In the genomic region with DNA sequence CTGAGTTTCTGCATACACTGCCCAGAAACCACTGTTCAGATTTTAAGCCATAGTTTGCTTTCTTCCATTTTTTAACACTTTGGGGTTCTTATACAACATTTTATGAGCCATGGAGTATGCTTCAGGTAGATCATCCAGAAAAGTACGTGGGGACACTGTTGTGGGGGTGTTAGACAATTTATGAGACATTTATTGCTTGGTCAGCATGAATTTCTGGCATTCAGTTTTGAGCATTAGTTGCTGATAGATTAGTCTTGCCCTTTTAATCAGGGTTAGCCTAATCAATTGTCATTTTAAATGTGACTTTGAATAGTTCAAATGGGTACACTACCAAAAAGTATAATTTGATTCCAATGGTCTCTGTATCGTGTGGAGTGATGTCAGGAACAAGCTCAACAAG, we compare ENCODE assay signal across 20 cellular contexts.
DNase-seq lines count a peak whose midpoint lies in the region; ATAC-seq, FAIRE-seq and TF ChIP-seq lines count a peak whose summit lies in the region.
"Had no signal": no experiment of that assay in that cellular context is flagged by ENCODE, and none has a peak within 500 bp of the region (broad histone marks: within the 10 kb centered on the region; RNA-seq: fewer than 3 reads in every experiment).

No MANE protein-coding gene starts in this region.

- dilution Hi-C loops in IMR-90 (cut with HindIII; ENCODE audit: low sequenced_read_pairs, unreplicated experiment), result no loop called here

- intact Hi-C loops in IMR-90 (cut with micrococcal nuclease), result no loop called here

- no peak for TF ChIP-seq CTCF in A549 (IDR thresholded peaks at IDR 0.05)
- no peak for TF ChIP-seq CTCF in IMR-90 (conservative IDR thresholded peaks at IDR 0.05; ENCODE audit: low read depth, low read length)
- no peak for TF ChIP-seq CTCF in H1 (IDR thresholded peaks at IDR 0.05; ENCODE audit: control extremely low read depth in 1 of 3, insufficient read depth in 1 of 3, low read depth in 1 of 3, low read length in 3 of 3)

- H4K91ac ChIP-seq in IMR-90 (ENCODE audit: insufficient read depth, low read depth, low read length), result no peak overlapping the region
- no peak overlapping the region for H4K91ac ChIP-seq in H1 (replicated peaks; ENCODE audit: insufficient read length, low read length)

- H2BK5ac ChIP-seq in IMR-90 (ENCODE audit: low read depth, low read length, poor library complexity, severe bottlenecking), result no peak overlapping the region
- no peak overlapping the region for H2BK5ac ChIP-seq in H1 (ENCODE audit: low read depth, low read length)

- H3K9me3 ChIP-seq in A549, result no peaks in the 10 kb centered on the region
- no peaks in the 10 kb centered on the region for H3K9me3 ChIP-seq in IMR-90 (ENCODE audit: control insufficient read depth, insufficient read depth, low read length)
- no peaks in the 10 kb centered on the region for H3K9me3 ChIP-seq in H1 (ENCODE audit: insufficient read depth in 2 of 2, low read depth in 1 of 2, low read length in 1 of 2)
- H3K9me3 ChIP-seq in HAP-1, result no peaks in the 10 kb centered on the region
- H3K9me3 ChIP-seq: Caco-2 had no signal

- no peak overlapping the region for H3K9ac ChIP-seq in IMR-90 (ENCODE audit: low read depth, low read length)
- no peak overlapping the region for H3K9ac ChIP-seq in H1 (replicated peaks in 1 of 4; ENCODE audit: extremely low read depth in 1 of 4, low read depth in 3 of 4, low read length in 3 of 4)
- H3K9ac ChIP-seq: BLaER1 treated with 17β-estradiol and CSF1 and Interleukin-3, amounts not matched to agents 10 nM and 100 nM had no signal

- TF ChIP-seq RAD21 in A549 (conservative IDR thresholded peaks at IDR 0.05 in 1 of 2, IDR thresholded peaks at IDR 0.05 in 1 of 2) (no peak), IMR-90 (IDR thresholded peaks at IDR 0.05; ENCODE audit: low read length) (no peak), H1 (IDR thresholded peaks at IDR 0.05 in 1 of 2, conservative IDR thresholded peaks at IDR 0.05 in 1 of 2; ENCODE audit: low read depth in 2 of 2, low read length in 2 of 2) (no peak)

- CTCF ChIA-PET in A549 (lab: Yijun Ruan, JAX), result interaction anchor here (0.6 kb wide), 1 partner anchor 1012 kb away, joined by 3 read pairs; no protein-coding TSS in a partner anchor
- CTCF ChIA-PET in IMR-90 (lab: Yijun Ruan, JAX), result interaction anchor here (0.6 kb wide), 1 partner anchor 36 kb away, joined by 3 read pairs; no protein-coding TSS in a partner anchor
- CTCF ChIA-PET in H1 (lab: Charles Lee; ENCODE audit: partially characterized antibody), result no interaction called here

- no peak for TF ChIP-seq POLR2A in A549 (IDR thresholded peaks at IDR 0.05; ENCODE audit: low read length)
- no peak for TF ChIP-seq POLR2A in IMR-90 (IDR thresholded peaks at IDR 0.05; ENCODE audit: low read depth, low read length)
- no peak for TF ChIP-seq POLR2A in H1 (IDR thresholded peaks at IDR 0.05; ENCODE audit: control extremely low read depth in 1 of 2, low read depth in 2 of 2, low read length in 2 of 2)

- H2AK5ac ChIP-seq in IMR-90 (ENCODE audit: low read depth, low read length), result no peak overlapping the region
- H2AK5ac ChIP-seq in H1 (ENCODE audit: low read depth, low read length), result no peak overlapping the region

- no peak overlapping the region for H3K18ac ChIP-seq in IMR-90 (ENCODE audit: low read depth, low read length)
- no peak overlapping the region for H3K18ac ChIP-seq in H1 (ENCODE audit: extremely low read depth, low read length)

- H2AFZ ChIP-seq in IMR-90 (replicated peaks; ENCODE audit: low read length, poor library complexity) (no peak overlapping the region), H1 (ENCODE audit: low read length) (no peak overlapping the region)

- H3K9me1 ChIP-seq in IMR-90 (ENCODE audit: insufficient read depth, low read length), result no peaks in the 10 kb centered on the region

- H3K4ac ChIP-seq in IMR-90 (ENCODE audit: low read depth, low read length) (no peak overlapping the region), H1 (replicated peaks; ENCODE audit: insufficient read length, low read depth, low read length) (no peak overlapping the region)

- H3K4me3 ChIP-seq in A549 (no peak overlapping the region), IMR-90 (ENCODE audit: insufficient read depth, low read depth, low read length) (no peak overlapping the region), H1 (ENCODE audit: extremely low read depth in 1 of 4, insufficient read depth in 2 of 4, low read depth in 3 of 4, low read length in 4 of 4) (no peak overlapping the region), HAP-1 (no peak overlapping the region)
- H3K4me3 ChIP-seq: BLaER1 treated with 17β-estradiol and CSF1 and Interleukin-3, amounts not matched to agents 10 nM and 100 nM had no signal

- H2BK120ac ChIP-seq in IMR-90 (ENCODE audit: low read depth, low read length), result no peak overlapping the region
- no peak overlapping the region for H2BK120ac ChIP-seq in H1 (replicated peaks; ENCODE audit: low read depth, low read length)

- H3K79me1 ChIP-seq in IMR-90 (ENCODE audit: low read depth in 1 of 2, low read length in 2 of 2) (no peaks in the 10 kb centered on the region), H1 (ENCODE audit: low read depth, low read length) (no peaks in the 10 kb centered on the region)

- H4K20me1 ChIP-seq in IMR-90 (ENCODE audit: insufficient read depth, low read length) (no peaks in the 10 kb centered on the region), H1 (replicated peaks in 1 of 2; ENCODE audit: control insufficient read depth in 1 of 2, insufficient read depth in 2 of 2, low read length in 2 of 2) (no peaks in the 10 kb centered on the region)
- H4K20me1 ChIP-seq: BLaER1 treated with 17β-estradiol and CSF1 and Interleukin-3, amounts not matched to agents 10 nM and 100 nM had no signal

- FAIRE-seq in A549 (lab: Jason Lieb, UNC), result no peak
- FAIRE-seq in H1 (lab: Jason Lieb, UNC), result no peak
- FAIRE-seq: A204.1, D721Med, G401.6, GM12891, GM19239 had no signal

- H2AK9ac ChIP-seq in IMR-90 (replicated peaks; ENCODE audit: low read depth, low read length, poor library complexity), result no peak overlapping the region

- H2BK20ac ChIP-seq in IMR-90 (ENCODE audit: low read depth, low read length), result no peak overlapping the region
- H2BK20ac ChIP-seq in H1 (ENCODE audit: low read length), result no peak overlapping the region

- H3K36me3 ChIP-seq in IMR-90 (ENCODE audit: control insufficient read depth, insufficient read depth, low read length), result no peaks in the 10 kb centered on the region
- H3K36me3 ChIP-seq in H1 (ENCODE audit: control insufficient read depth in 2 of 4, insufficient read depth in 4 of 4, low read length in 3 of 4), result no peaks in the 10 kb centered on the region
- H3K36me3 ChIP-seq in HAP-1 (replicated peaks), result no peaks in the 10 kb centered on the region
- H3K36me3 ChIP-seq: BLaER1 treated with 17β-estradiol and CSF1 and Interleukin-3, amounts not matched to agents 10 nM and 100 nM had no signal

- H3K4me1 ChIP-seq in A549 (peaks cover 7% of the 10 kb centered on the region; the same call in 1 of the 3 replicates), IMR-90 (ENCODE audit: control insufficient read depth, insufficient read depth, low read length) (no peaks in the 10 kb centered on the region), H1 (replicated peaks in 1 of 4; ENCODE audit: control insufficient read depth in 3 of 4, insufficient read depth in 4 of 4, low read length in 3 of 4) (peaks cover 0 to 2% (median under 1%) of the 10 kb centered on the region in 4 experiments; a peak in 1 of 7 replicates), HAP-1 (no peaks in the 10 kb centered on the region)
- H3K4me1 ChIP-seq: BLaER1 treated with 17β-estradiol and CSF1 and Interleukin-3, amounts not matched to agents 10 nM and 100 nM; Caco-2 had no signal

- H2BK15ac ChIP-seq in IMR-90 (ENCODE audit: low read depth, low read length) (no peak overlapping the region), H1 (ENCODE audit: low read length) (no peak overlapping the region)

- no peaks in the 10 kb centered on the region for H3K27me3 ChIP-seq in IMR-90 (ENCODE audit: control insufficient read depth, insufficient read depth, low read length)
- H3K27me3 ChIP-seq in H1 (replicated peaks in 1 of 4; ENCODE audit: control insufficient read depth in 3 of 4, extremely low read depth in 1 of 4, insufficient read depth in 3 of 4, low read length in 3 of 4), result no peaks in the 10 kb centered on the region
- no peaks in the 10 kb centered on the region for H3K27me3 ChIP-seq in HAP-1 (ENCODE audit: low read depth)
- H3K27me3 ChIP-seq: BLaER1 treated with 17β-estradiol and CSF1 and Interleukin-3, amounts not matched to agents 10 nM and 100 nM had no signal

- no TSS peak for BruUV-seq in IMR-90 (replicated peaks; lab: Mats Ljungman, UMichigan)

- no peak overlapping the region for H2BK12ac ChIP-seq in H1 (ENCODE audit: low read depth, low read length)

- WGBS in A549 (ENCODE audit: missing lambda C conversion rate), result 52% methylated on average over 2 of the region's 2 CpGs
- WGBS in IMR-90 (ENCODE audit: extremely low coverage in 2 of 2, insufficient read length in 1 of 2), 2 experiments, result no CpG with 5 or more reads among the region's 2 CpGs
- WGBS in H1 (ENCODE audit: extremely low coverage in 1 of 2, insufficient coverage in 1 of 2, insufficient read length in 1 of 2, insufficient replicate concordance in 2 of 2, low coverage in 1 of 2, low lambda C conversion rate in 2 of 2, missing lambda C conversion rate in 1 of 2), 2 experiments, result 89% methylated on average over 2 of the region's 2 CpGs; no CpG with 5 or more reads in 1 of the 2 experiments

- no peaks in the 10 kb centered on the region for H3K79me2 ChIP-seq in H1 (ENCODE audit: control insufficient read depth in 1 of 2, insufficient read depth in 2 of 2, low read length in 2 of 2)

- H3K4me2 ChIP-seq in A549 (no peak overlapping the region), IMR-90 (ENCODE audit: low read depth, low read length) (no peak overlapping the region), H1 (ENCODE audit: insufficient read depth in 1 of 2, low read depth in 2 of 2, low read length in 2 of 2) (no peak overlapping the region)
- H3K4me2 ChIP-seq: BLaER1 treated with 17β-estradiol and CSF1 and Interleukin-3, amounts not matched to agents 10 nM and 100 nM had no signal

- no peak overlapping the region for H4K8ac ChIP-seq in IMR-90 (ENCODE audit: low read depth in 2 of 2, low read length in 2 of 2)
- no peak overlapping the region for H4K8ac ChIP-seq in H1 (ENCODE audit: extremely low read depth, insufficient read depth, low read length)

- H3K14ac ChIP-seq in IMR-90 (replicated peaks; ENCODE audit: low read depth, low read length) (no peak overlapping the region), H1 (ENCODE audit: insufficient read length) (no peak overlapping the region)

- in situ Hi-C loops in IMR-90 (cut with MboI; ENCODE audit: low sequenced_read_pairs) (no loop called here), HAP-1 (cut with MboI; ENCODE audit: low sequenced_read_pairs) (no loop called here)

- DNase-seq in A549 (ENCODE audit: low read depth in 1 of 2, low spot score in 1 of 2) (no peak), IMR-90 (no peak), H1 (ENCODE audit: low read depth in 1 of 2, low spot score in 2 of 2) (no peak), HAP-1 (ENCODE audit: low spot score in 2 of 2) (no peak), KG1 (lab: John Stamatoyannopoulos, UW) (no peak)
- DNase-seq: 8988T; AML-193; Caco-2; Calu3; CD4-positive, alpha-beta T cell; CD8-positive, alpha-beta T cell; DMS79 treated with DMSO at 0.1 percent for 48 hours; GF-D8 had no signal

- POLR2A ChIA-PET in A549 (lab: Yijun Ruan, JAX), result no interaction called here
- POLR2A ChIA-PET in IMR-90 (lab: Charles Lee; ENCODE audit: unreplicated experiment), result no interaction called here
- POLR2A ChIA-PET in H1 (lab: Charles Lee; ENCODE audit: partially characterized antibody), result no interaction called here

- no peak overlapping the region for H3K23ac ChIP-seq in IMR-90 (ENCODE audit: low read depth, low read length)
- H3K23ac ChIP-seq in H1 (ENCODE audit: insufficient read length), result no peak overlapping the region

- H4K5ac ChIP-seq in IMR-90 (ENCODE audit: low read depth, low read length), result no peak overlapping the region
- H4K5ac ChIP-seq in H1 (ENCODE audit: insufficient read length, low read depth, low read length), result no peak overlapping the region

- no peaks in the 10 kb centered on the region for H3K23me2 ChIP-seq in H1 (ENCODE audit: low read depth, low read length)

- H3K27ac ChIP-seq in A549, result no peak overlapping the region
- no peak overlapping the region for H3K27ac ChIP-seq in IMR-90 (ENCODE audit: insufficient read depth, low read length)
- no peak overlapping the region for H3K27ac ChIP-seq in H1 (ENCODE audit: low read depth, low read length)
- H3K27ac ChIP-seq: BLaER1 treated with 17β-estradiol and CSF1 and Interleukin-3, amounts not matched to agents 10 nM and 100 nM; C4-2B had no signal

- H3K56ac ChIP-seq in IMR-90 (ENCODE audit: extremely low read depth, insufficient read depth, low read length), result no peak overlapping the region
- no peak overlapping the region for H3K56ac ChIP-seq in H1 (replicated peaks; ENCODE audit: insufficient read length, low read depth, low read length)

- ATAC-seq in A549 (no peak), IMR-90 (ENCODE audit: low read depth) (no peak)
- ATAC-seq: CD8-positive, alpha-beta T cell had no signal

- TF ChIP-seq EP300 in A549 (IDR thresholded peaks at IDR 0.05), result no peak
- no peak for TF ChIP-seq EP300 in H1 (IDR thresholded peaks at IDR 0.05; ENCODE audit: borderline replicate concordance in 1 of 2, low read depth in 2 of 2, low read length in 2 of 2)
